ENCODE assay signal across 9 cellular contexts in the genomic region with DNA sequence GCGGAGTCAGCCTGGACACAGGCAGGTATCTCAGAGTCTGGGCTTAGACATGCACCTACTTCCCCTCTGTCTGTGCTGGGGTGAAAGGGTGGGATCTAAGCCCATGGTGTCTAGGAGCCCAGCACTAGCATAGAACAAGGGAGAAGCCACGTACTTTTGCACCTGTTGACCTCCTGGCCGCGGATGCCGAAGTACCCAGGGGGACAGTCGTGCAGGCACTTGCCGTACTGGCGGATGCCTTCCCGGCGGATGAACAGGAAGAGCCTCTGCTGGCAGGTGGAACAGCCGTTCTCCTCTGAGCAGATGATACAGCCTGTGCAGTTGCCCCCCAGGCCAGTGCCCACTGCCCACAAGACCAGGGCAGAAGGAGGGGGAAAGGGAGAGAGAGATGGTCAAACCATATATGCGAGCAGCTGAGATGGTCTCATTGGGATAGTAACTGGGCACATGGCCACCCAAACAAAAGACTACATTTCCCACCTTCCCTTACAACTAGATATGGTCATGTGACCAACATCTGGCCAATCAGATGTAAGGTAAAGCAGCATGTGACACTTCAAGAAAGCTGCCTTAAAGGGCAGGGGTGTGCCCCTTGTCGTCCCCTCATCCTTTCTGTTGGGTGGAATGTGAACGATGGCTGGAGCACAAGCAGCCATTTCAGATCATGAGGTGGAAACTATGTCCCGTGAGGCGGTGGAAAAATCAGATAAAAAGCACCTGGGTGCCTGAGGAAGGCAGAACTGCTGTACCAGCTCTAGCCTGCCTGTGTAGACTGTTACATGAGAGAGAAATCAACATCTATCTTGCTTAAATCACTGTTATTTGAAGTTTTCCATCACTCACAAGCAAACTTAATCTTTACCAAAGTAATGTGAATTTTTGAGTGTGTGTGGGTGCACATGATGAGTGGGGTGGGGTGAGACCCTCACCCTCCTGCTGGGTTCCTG. TPM values are rescaled to one million over a fixed set of nuclear protein-coding genes. Genes with fewer than 3 reads are reported as not detected.
DNase-seq lines count a peak whose midpoint lies in the region; ATAC-seq and TF ChIP-seq lines count a peak whose summit lies in the region.
"Had no signal": no experiment of that assay in that cellular context is flagged by ENCODE, and none has a peak within 500 bp of the region (broad histone marks: within the 10 kb centered on the region; RNA-seq: fewer than 3 reads in every experiment).

No MANE protein-coding gene starts in this region.

- H3K36me3 ChIP-seq in HCT116 (ENCODE audit: control insufficient read depth in 1 of 2, insufficient read depth in 2 of 2, low read length in 2 of 2): no peaks in the 10 kb centered on the region

- H3K4me1 Mint-ChIP-seq in osteocyte (ENCODE audit: unreplicated experiment): no peaks in the 10 kb centered on the region
- H3K4me1 Mint-ChIP-seq: mesothelial cell of epicardium had no signal

- DNase-seq in Daoy (ENCODE audit: low read depth) (peak; percentile 70), HCT116 (ENCODE audit: low read depth, low spot score) (peak; percentile 91), SK-N-DZ (ENCODE audit: low spot score) (peak; percentile 50), fibroblast of the conjunctiva (ENCODE audit: low read depth) (peak; percentile 16), SHP77 treated with DMSO at 0.1 percent for 48 hours (lab: John Stamatoyannopoulos, UW) (no peak), osteocyte (ENCODE audit: extremely low spot score, unreplicated experiment) (no peak), ecto neural progenitor cell (ENCODE audit: low spot score) (no peak), left ventricle myocardium superior (no peak)

- no TSS peak for BruUV-seq in HCT116 (replicated peaks; lab: Mats Ljungman, UMichigan)

- no peak overlapping the region for H3K4me3 ChIP-seq in HCT116 (replicated peaks in 1 of 2; ENCODE audit: low read depth in 1 of 2, low read length in 2 of 2)

- intact Hi-C loops in HCT116 (cut with micrococcal nuclease): no loop called here
- intact Hi-C loops in left ventricle myocardium superior (cut with micrococcal nuclease): no loop called here

- H3K27me3 ChIP-seq in HCT116 (ENCODE audit: insufficient read depth, low read length): no peaks in the 10 kb centered on the region

- H3K27ac Mint-ChIP-seq in osteocyte (ENCODE audit: unreplicated experiment): no peak overlapping the region
- H3K27ac Mint-ChIP-seq: mesothelial cell of epicardium had no signal

- peak overlapping the region; percentile 40 for H3K4me2 ChIP-seq in HCT116 (ENCODE audit: low read length)

- ATAC-seq in HCT116 (peak; percentile 90), left ventricle myocardium superior (no peak)

- H3K9me3 ChIP-seq in HCT116 (ENCODE audit: control insufficient read depth in 1 of 2, insufficient read depth in 1 of 2, low read depth in 1 of 2, low read length in 2 of 2): no peaks in the 10 kb centered on the region

- TF ChIP-seq CTCF in HCT116 (IDR thresholded peaks at IDR 0.05 in 2 of 3, conservative IDR thresholded peaks at IDR 0.05 in 1 of 3; ENCODE audit: borderline replicate concordance in 1 of 3, insufficient read depth in 1 of 3, low read depth in 2 of 3, low read length in 2 of 3): no peak
- no peak for TF ChIP-seq CTCF in osteocyte (IDR thresholded peaks at IDR 0.05)

- H2AFZ ChIP-seq in HCT116 (ENCODE audit: low read depth, low read length, poor library complexity, severe bottlenecking): no peak overlapping the region

- H3K4me3 Mint-ChIP-seq in osteocyte (ENCODE audit: unreplicated experiment): no peak overlapping the region
- H3K4me3 Mint-ChIP-seq: mesothelial cell of epicardium had no signal

- no peaks in the 10 kb centered on the region for H3K79me2 ChIP-seq in HCT116 (ENCODE audit: insufficient read depth, low read length)

- peaks cover 2% of the 10 kb centered on the region for H3K27me3 Mint-ChIP-seq in osteocyte (ENCODE audit: unreplicated experiment)

- H3K4me1 ChIP-seq in HCT116 (ENCODE audit: control insufficient read depth in 1 of 2, insufficient read depth in 2 of 2, low read length in 2 of 2): peaks cover 0 to 10% of the 10 kb centered on the region in 2 experiments; a peak in 1 of 4 replicates

- TF ChIP-seq POLR2A in HCT116 (IDR thresholded peaks at IDR 0.05; ENCODE audit: borderline replicate concordance, extremely low read depth, insufficient read depth, insufficient read length): no peak

- TF ChIP-seq RAD21 in HCT116 (IDR thresholded peaks at IDR 0.05; ENCODE audit: low read depth): no peak

- no peak overlapping the region for H3K27ac ChIP-seq in HCT116 (ENCODE audit: low read depth, low read length)

- RAD21 ChIA-PET in HCT116 (lab: Charles Lee; ENCODE audit: low non-redundant PET in 1 of 2, low total read pairs in 2 of 2, uncharacterized antibody in 2 of 2, unreplicated experiment in 2 of 2): no interaction called here

- no peaks in the 10 kb centered on the region for H3K9me2 ChIP-seq in HCT116 (ENCODE audit: insufficient read depth)

- CTCF ChIA-PET in HCT116 (lab: Charles Lee): interaction anchor here (0.9 to 1.3 kb wide), 3 partner anchors 10 to 153 kb away, joined by 3 to 7 read pairs (median 4); no protein-coding TSS in a partner anchor

- POLR2A ChIA-PET in HCT116 (lab: Charles Lee): interaction anchor here (1.1 kb wide), 1 partner anchor 10 kb away, joined by 4 read pairs; no protein-coding TSS in a partner anchor

- H3K9ac ChIP-seq in HCT116 (ENCODE audit: low read length): no peak overlapping the region

- no peaks in the 10 kb centered on the region for H3K36me3 Mint-ChIP-seq in osteocyte (ENCODE audit: unreplicated experiment)
- H3K36me3 Mint-ChIP-seq: mesothelial cell of epicardium had no signal

- H3K9me3 Mint-ChIP-seq in osteocyte (ENCODE audit: unreplicated experiment): no peaks in the 10 kb centered on the region
- H3K9me3 Mint-ChIP-seq: mesothelial cell of epicardium had no signal

- H4K20me1 ChIP-seq in HCT116 (ENCODE audit: insufficient read depth): no peaks in the 10 kb centered on the region

TF ChIP-seq in HCT116, 20 proteins besides CTCF, POLR2A, EP300 and RAD21:
- TF ChIP-seq TCF7L2 (IDR thresholded peaks at IDR 0.05; ENCODE audit: borderline replicate concordance, extremely low read depth, insufficient read depth, insufficient read length) (peak; percentile 65), ELF1 (IDR thresholded peaks at IDR 0.05; ENCODE audit: borderline replicate concordance, low read depth) (no peak), SP1 (IDR thresholded peaks at IDR 0.05; ENCODE audit: low read depth) (peak; percentile 97), EZH2phosphoT487 (IDR thresholded peaks at IDR 0.05; ENCODE audit: borderline replicate concordance) (no peak), JUND (IDR thresholded peaks at IDR 0.05) (no peak), CBX3 (IDR thresholded peaks at IDR 0.05; ENCODE audit: low read depth) (no peak), ZBTB33 (IDR thresholded peaks at IDR 0.05; ENCODE audit: extremely low read depth, insufficient replicate concordance, low read length) (no peak), YY1 (IDR thresholded peaks at IDR 0.05; ENCODE audit: extremely low read depth, insufficient replicate concordance, low read depth, low read length) (peak; percentile 72), EZH2 (IDR thresholded peaks at IDR 0.05) (no peak)
- TF ChIP-seq, protein P1, sequence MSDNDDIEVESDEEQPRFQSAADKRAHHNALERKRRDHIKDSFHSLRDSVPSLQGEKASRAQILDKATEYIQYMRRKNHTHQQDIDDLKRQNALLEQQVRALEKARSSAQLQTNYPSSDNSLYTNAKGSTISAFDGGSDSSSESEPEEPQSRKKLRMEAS (IDR thresholded peaks at IDR 0.05): peak; percentile 88

RNA-seq across cellular contexts. Expression of gene RSPO4, which starts 34.0 kb away (rescaled TPM):
- 2.1 TPM in 1 of 2 replicates, not detected in the other for total RNA-seq in Daoy (2014; rRNA removed; shearing (Covaris generic))
- total RNA-seq in HCT116 (2021; ENCODE audit: unreplicated experiment): 0.84 TPM
- polyA plus RNA-seq in HCT116 (2012): 1.2 and 1.3 TPM in 2 replicates
- 0.17 and 0.85 TPM in 2 replicates for polyA plus RNA-seq in SK-N-DZ (2014; cell fraction: cytosol; rRNA removed)
- polyA plus RNA-seq in SK-N-DZ (2014; cell fraction: nucleus; rRNA removed): 1.7 and 2.8 TPM in 2 replicates
- total RNA-seq in osteocyte: not detected in 2 replicates
- 0.42 TPM for total RNA-seq in left ventricle myocardium superior

RNA-seq across cellular contexts. Expression of gene ANGPT4, which starts 51.9 kb away (rescaled TPM):
- total RNA-seq in Daoy (2014; rRNA removed; shearing (Covaris generic)): under 0.01 and 0.03 TPM in 2 replicates
- total RNA-seq in HCT116 (2021; ENCODE audit: unreplicated experiment) (not detected), osteocyte (not detected in 2 replicates), left ventricle myocardium superior (0.05 TPM)
- 0.31 and 0.39 TPM in 2 replicates for polyA plus RNA-seq in HCT116 (2012)
- polyA plus RNA-seq in SK-N-DZ (2014; cell fraction: cytosol; rRNA removed): not detected in 2 replicates
- not detected in 2 replicates for polyA plus RNA-seq in SK-N-DZ (2014; cell fraction: nucleus; rRNA removed)

Comparison
In these comparisons a context has a peak if more than half of its experiments do, and no peak if none do; other contexts are left out.
1. DNase-seq: peak in Daoy (single experiment), HCT116 (single experiment), SK-N-DZ (single experiment) and fibroblast of the conjunctiva (single experiment); none in SHP77 treated with DMSO at 0.1 percent for 48 hours (single experiment), osteocyte (single experiment), ecto neural progenitor cell (single experiment) and left ventricle myocardium superior (single experiment).